ENCODE assay signal across 1 cellular context in genomic region chr7:103148994-103149807, GRCh38.
A peak's percentile ranks its signal among the peaks of the same experiment; 100 is the strongest.
TF ChIP-seq lines count a peak whose summit lies in the region.

Gene NAPEPLD (minus strand): TSS chr7:103149099. CDS start chr7:103128776, 20,323 bp downstream.

TF ChIP-seq in HepG2, 621 proteins besides CTCF, POLR2A, EP300 and RAD21 (continued from another document):
- TF ChIP-seq ATF2 (CRISPR knock-in tag; IDR thresholded peaks at IDR 0.05), result no peak
- TF ChIP-seq POGZ (CRISPR knock-in tag; IDR thresholded peaks at IDR 0.05), result peak; percentile 97
- TF ChIP-seq HDAC1 (CRISPR knock-in tag; IDR thresholded peaks at IDR 0.05), result no peak
- TF ChIP-seq KLF12 (CRISPR knock-in tag; IDR thresholded peaks at IDR 0.05; ENCODE audit: borderline replicate concordance), result peak; percentile 46; the same call in 1 of the 2 replicates
- no peak; the same call in 1 of the 2 replicates for TF ChIP-seq ZSCAN12 (CRISPR knock-in tag; IDR thresholded peaks at IDR 0.05)
- no peak; the same call in 1 of the 2 replicates for TF ChIP-seq ZBED4 (CRISPR knock-in tag; IDR thresholded peaks at IDR 0.05; ENCODE audit: borderline replicate concordance)
- peak; percentile 12; the same call in 1 of the 2 replicates for TF ChIP-seq ZKSCAN8 (CRISPR knock-in tag; IDR thresholded peaks at IDR 0.05; ENCODE audit: borderline replicate concordance)
- TF ChIP-seq ZMYM4 (CRISPR knock-in tag; IDR thresholded peaks at IDR 0.05), result peak; percentile 94
- TF ChIP-seq ZNF619 (CRISPR knock-in tag; IDR thresholded peaks at IDR 0.05), result peak; percentile 60; the same call in 1 of the 2 replicates
- TF ChIP-seq ZNF333 (CRISPR knock-in tag; IDR thresholded peaks at IDR 0.05; ENCODE audit: borderline replicate concordance), result no peak
- peak; percentile 47 for TF ChIP-seq ZNF580 (CRISPR knock-in tag; IDR thresholded peaks at IDR 0.05; ENCODE audit: borderline replicate concordance, low read depth)
- peak; percentile 97 for TF ChIP-seq BRD4 (CRISPR knock-in tag; IDR thresholded peaks at IDR 0.05)
- 0 out of 3 replicates have a peak, but pooled peaks have one; percentile 18 for TF ChIP-seq MXI1 (IDR thresholded peaks at IDR 0.05; ENCODE audit: borderline replicate concordance, low read depth, low read length)
- no peak for TF ChIP-seq SSRP1 (CRISPR knock-in tag; IDR thresholded peaks at IDR 0.05)
- TF ChIP-seq MAFK (conservative IDR thresholded peaks at IDR 0.05 in 1 of 2, IDR thresholded peaks at IDR 0.05 in 1 of 2; ENCODE audit: low read length in 2 of 2), result no peak
- 0 out of 2 replicates have a peak, but pooled peaks have one; percentile 7 for TF ChIP-seq PLSCR1 (CRISPR knock-in tag; IDR thresholded peaks at IDR 0.05; ENCODE audit: borderline replicate concordance)
- TF ChIP-seq USF2 (IDR thresholded peaks at IDR 0.05; ENCODE audit: low read depth, low read length), result no peak
- no peak for TF ChIP-seq USF2 (CRISPR knock-in tag; IDR thresholded peaks at IDR 0.05; ENCODE audit: borderline replicate concordance)
- peak; percentile 29; the same call in 1 of the 2 replicates for TF ChIP-seq RXRA (CRISPR knock-in tag; IDR thresholded peaks at IDR 0.05)
- no peak for TF ChIP-seq STAT5B (CRISPR knock-in tag; IDR thresholded peaks at IDR 0.05)
